29 cellular contexts compared by ENCODE assay signal in the genomic region with DNA sequence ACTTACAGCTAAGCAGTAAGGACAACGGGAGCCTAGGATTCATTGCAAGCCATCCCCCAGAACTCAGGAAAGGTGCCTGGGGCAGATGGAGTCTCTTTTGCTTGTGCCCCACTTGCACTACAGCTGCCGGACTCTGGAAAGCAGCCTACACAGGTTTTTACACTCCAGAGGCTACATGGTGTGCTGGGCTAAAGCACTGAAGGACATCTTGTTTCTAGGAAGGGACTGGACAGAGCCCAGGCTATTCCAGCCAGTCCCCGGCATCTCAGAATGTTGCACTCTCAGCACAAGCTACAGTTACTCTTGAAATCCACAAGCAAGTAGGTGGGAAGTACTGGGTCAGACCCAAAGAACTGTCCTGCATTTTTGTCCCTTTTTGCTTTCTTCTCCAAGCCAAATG.
"Had no signal": no experiment of that assay in that cellular context is flagged by ENCODE, and none has a peak within 500 bp of the region (broad histone marks: within the 10 kb centered on the region; RNA-seq: fewer than 3 reads in every experiment).

No MANE protein-coding gene starts in this region.

- H3K36me3 ChIP-seq: cardiac muscle cell, MG63, SJCRH30 had no signal

- H3K27me3 ChIP-seq: cardiac muscle cell, MG63, SJCRH30 had no signal

- H3K4me3 ChIP-seq: cardiac muscle cell, MG63, PC-9, SJCRH30, SK-N-MC had no signal

- H3K27ac ChIP-seq: cardiac muscle cell, PC-9, RWPE1, SJCRH30, SK-N-MC had no signal

- DNase-seq: activated CD4-positive, alpha-beta T cell treated with anti-CD3 and anti-CD28 coated beads for 36 hours; activated CD4-positive, alpha-beta T cell treated with anti-CD3 and anti-CD28 coated beads, Interleukin-2, amount 10 ng/mL, durations not matched to agents 7 days and 5 days; activated CD4-positive, alpha-beta T cell treated with anti-CD3 and anti-CD28 coated beads, Interleukin-2, amount 50 U/mL, for 48 hours; activated CD8-positive, alpha-beta T cell treated with anti-CD3 and anti-CD28 coated beads, Interleukin-2, amount 10 ng/mL, durations not matched to agents 7 days and 5 days; activated naive CD4-positive, alpha-beta T cell treated with anti-CD3 and anti-CD28 coated beads, Interleukin-2, amount 10 ng/mL, durations not matched to agents 7 days and 5 days; activated naive CD8-positive, alpha-beta T cell treated with anti-CD3 and anti-CD28 coated beads, Interleukin-2, amount 50 U/mL, for 24 hours; activated T-cell treated with anti-CD3 and anti-CD28 coated beads, Interleukin-2, amount 50 U/mL, for 24 hours; amniotic stem cell; aorta; Kasumi-1; KG1; MG63; NCI-H1048; NCI-H1105 treated with DMSO at 0.1 percent for 48 hours; NCI-H1436; NCI-H1694 treated with DMSO at 0.1 percent for 48 hours; NCI-H2029; NCI-H510A; NCI-H526; NCI-H748 treated with DMSO at 0.1 percent for 48 hours; NK-92 treated with Interleukin-12 subunit alpha and Interleukin-12 subunit beta, amount 100 ng/mL, for 24 hours; PC-9; SHP77; SJCRH30 had no signal

- ATAC-seq: activated CD4-positive, alpha-beta T cell treated with anti-CD3 and anti-CD28 coated beads for 36 hours; activated CD4-positive, CD25-positive, alpha-beta regulatory T cell treated with anti-CD3 and anti-CD28 coated beads, Interleukin-2, amount 50 U/mL, for 24 hours; activated CD8-positive, alpha-beta T cell treated with anti-CD3 and anti-CD28 coated beads, Interleukin-2, amount 10 ng/mL, durations not matched to agents 7 days and 5 days; activated naive CD8-positive, alpha-beta T cell treated with anti-CD3 and anti-CD28 coated beads, Interleukin-2, amount 50 U/mL, for 24 hours; WTC11 had no signal

- H3K9me3 ChIP-seq: MG63 had no signal
